Comparison of ENCODE assay signal across 32 cellular contexts in genomic region chr2:159074605-159075004, GRCh38.
"Had no signal": no experiment of that assay in that cellular context is flagged by ENCODE, and none has a peak within 500 bp of the region (broad histone marks: within the 10 kb centered on the region; RNA-seq: fewer than 3 reads in every experiment).

No MANE protein-coding gene starts in this region.

- H3K9me3 Mint-ChIP-seq: activated CD4-positive, alpha-beta memory T cell treated with anti-CD3 and anti-CD28 coated beads for 36 hours; activated CD4-positive, alpha-beta T cell treated with anti-CD3 and anti-CD28 coated beads, Interleukin-2, amount 10 ng/mL, durations not matched to agents 24 days and 14 days; activated naive CD4-positive, alpha-beta T cell treated with anti-CD3 and anti-CD28 coated beads for 36 hours; activated naive CD4-positive, alpha-beta T cell treated with anti-CD3 and anti-CD28 coated beads, Interleukin-2, amount 50 U/mL, for 24 hours; activated naive CD8-positive, alpha-beta T cell treated with anti-CD3 and anti-CD28 coated beads, Interleukin-2, amount 50 U/mL, for 24 hours; activated T-helper 1 cell treated with anti-CD3 and anti-CD28 coated beads, Interleukin-12 subunit alpha, Interleukin-12 subunit beta, Interleukin-2, Interleukin-4 antibody, amounts not matched to agents 30 ng/mL and 10 ng/mL and 1 ng/mL, durations not matched to agents 14 hours and 24 hours and 36 hours; activated T-helper 2 cell treated with anti-CD3 and anti-CD28 coated beads, Interferon-gamma antibody, Interleukin-2, Interleukin-4, amounts not matched to agents 10 μg/mL and 5 μg/mL and 100 μg/mL, durations not matched to agents 14 hours and 24 hours and 36 hours; brain had no signal

- H3K9me3 ChIP-seq: adrenal gland, breast epithelium, colonic mucosa, esophagus squamous epithelium, gastroesophageal sphincter, heart right ventricle had no signal

- H3K27me3 ChIP-seq: adrenal gland, breast epithelium, cardiac muscle cell, colonic mucosa, esophagus squamous epithelium, gastroesophageal sphincter, heart right ventricle had no signal

- H3K36me3 Mint-ChIP-seq: activated CD4-positive, alpha-beta memory T cell treated with anti-CD3 and anti-CD28 coated beads for 36 hours; activated CD8-positive, alpha-beta memory T cell treated with anti-CD3 and anti-CD28 coated beads, Interleukin-2, amount 10 ng/mL, durations not matched to agents 7 days and 5 days; activated naive CD8-positive, alpha-beta T cell treated with anti-CD3 and anti-CD28 coated beads for 36 hours had no signal

- H3K4me3 Mint-ChIP-seq: activated CD4-positive, alpha-beta memory T cell treated with anti-CD3 and anti-CD28 coated beads for 36 hours; activated CD4-positive, alpha-beta T cell treated with anti-CD3 and anti-CD28 coated beads for 36 hours; activated CD4-positive, alpha-beta T cell treated with anti-CD3 and anti-CD28 coated beads, Interleukin-2, amount 10 ng/mL, durations not matched to agents 24 days and 14 days; activated CD8-positive, alpha-beta memory T cell treated with anti-CD3 and anti-CD28 coated beads, Interleukin-2, amount 10 ng/mL, durations not matched to agents 7 days and 5 days; activated CD8-positive, alpha-beta T cell treated with anti-CD3 and anti-CD28 coated beads, Interleukin-2, amount 10 ng/mL, durations not matched to agents 7 days and 5 days; activated naive CD4-positive, alpha-beta T cell treated with anti-CD3 and anti-CD28 coated beads for 36 hours; activated naive CD4-positive, alpha-beta T cell treated with anti-CD3 and anti-CD28 coated beads, Interleukin-2, amount 50 U/mL, for 24 hours; activated naive CD8-positive, alpha-beta T cell treated with anti-CD3 and anti-CD28 coated beads for 36 hours; activated naive CD8-positive, alpha-beta T cell treated with anti-CD3 and anti-CD28 coated beads, Interleukin-2, amount 50 U/mL, for 24 hours; activated T-helper 1 cell treated with anti-CD3 and anti-CD28 coated beads, Interleukin-12 subunit alpha, Interleukin-12 subunit beta, Interleukin-2, Interleukin-4 antibody, amounts not matched to agents 30 ng/mL and 10 ng/mL and 1 ng/mL, durations not matched to agents 14 hours and 24 hours and 36 hours; brain had no signal

- H3K4me1 Mint-ChIP-seq: activated CD4-positive, alpha-beta T cell treated with anti-CD3 and anti-CD28 coated beads for 36 hours; activated CD4-positive, alpha-beta T cell treated with anti-CD3 and anti-CD28 coated beads, Interleukin-2, amount 10 ng/mL, durations not matched to agents 24 days and 14 days; activated CD8-positive, alpha-beta memory T cell treated with anti-CD3 and anti-CD28 coated beads, Interleukin-2, amount 10 ng/mL, durations not matched to agents 7 days and 5 days; activated naive CD4-positive, alpha-beta T cell treated with anti-CD3 and anti-CD28 coated beads, Interleukin-2, amount 50 U/mL, for 24 hours; activated naive CD8-positive, alpha-beta T cell treated with anti-CD3 and anti-CD28 coated beads for 36 hours; activated naive CD8-positive, alpha-beta T cell treated with anti-CD3 and anti-CD28 coated beads, Interleukin-2, amount 50 U/mL, for 24 hours had no signal

- DNase-seq: activated CD4-positive, alpha-beta memory T cell treated with anti-CD3 and anti-CD28 coated beads for 36 hours; activated CD4-positive, alpha-beta T cell treated with anti-CD3 and anti-CD28 coated beads for 36 hours; activated CD4-positive, alpha-beta T cell treated with anti-CD3 and anti-CD28 coated beads, Interleukin-2, amount 10 ng/mL, durations not matched to agents 24 days and 14 days; activated CD4-positive, CD25-positive, alpha-beta regulatory T cell; activated CD4-positive, CD25-positive, alpha-beta regulatory T cell treated with anti-CD3 and anti-CD28 coated beads, Interleukin-2, amount 50 U/mL, for 72 hours; activated CD8-positive, alpha-beta memory T cell treated with anti-CD3 and anti-CD28 coated beads, Interleukin-2, amount 10 ng/mL, durations not matched to agents 7 days and 5 days; activated CD8-positive, alpha-beta memory T cell treated with anti-CD3 and anti-CD28 coated beads, Interleukin-2, amount 50 U/mL, for 4 hours; activated CD8-positive, alpha-beta T cell treated with anti-CD3 and anti-CD28 coated beads, Interleukin-2, amount 10 ng/mL, durations not matched to agents 7 days and 5 days; activated effector memory CD4-positive, alpha-beta T cell treated with anti-CD3 and anti-CD28 coated beads, Interleukin-2, amount 50 U/mL, for 16 hours; activated naive CD4-positive, alpha-beta T cell treated with anti-CD3 and anti-CD28 coated beads for 36 hours; activated naive CD8-positive, alpha-beta T cell treated with anti-CD3 and anti-CD28 coated beads for 36 hours; activated naive CD8-positive, alpha-beta T cell treated with anti-CD3 and anti-CD28 coated beads, Interleukin-2, amount 50 U/mL, for 24 hours; activated T-cell treated with anti-CD3 and anti-CD28 coated beads, Interleukin-2, amount 50 U/mL, for 1 hour; activated T-cell treated with anti-CD3 and anti-CD28 coated beads, Interleukin-2, amount 50 U/mL, for 48 hours; adrenal gland; amygdala; aorta; central memory CD4-positive, alpha-beta T cell; cerebellar nuclear complex; colonic mucosa; effector CD8-positive, alpha-beta T cell; esophagus squamous epithelium; foreskin melanocyte; heart right ventricle; T-helper 2 cell had no signal

- H3K27ac Mint-ChIP-seq: activated CD4-positive, alpha-beta memory T cell treated with anti-CD3 and anti-CD28 coated beads for 36 hours; activated CD4-positive, alpha-beta T cell treated with anti-CD3 and anti-CD28 coated beads for 36 hours; activated CD4-positive, alpha-beta T cell treated with anti-CD3 and anti-CD28 coated beads, Interleukin-2, amount 10 ng/mL, durations not matched to agents 24 days and 14 days; activated CD8-positive, alpha-beta memory T cell treated with anti-CD3 and anti-CD28 coated beads, Interleukin-2, amount 10 ng/mL, durations not matched to agents 7 days and 5 days; activated CD8-positive, alpha-beta T cell treated with anti-CD3 and anti-CD28 coated beads, Interleukin-2, amount 10 ng/mL, durations not matched to agents 7 days and 5 days; activated naive CD4-positive, alpha-beta T cell treated with anti-CD3 and anti-CD28 coated beads for 36 hours; activated naive CD4-positive, alpha-beta T cell treated with anti-CD3 and anti-CD28 coated beads, Interleukin-2, amount 50 U/mL, for 24 hours; activated naive CD8-positive, alpha-beta T cell treated with anti-CD3 and anti-CD28 coated beads for 36 hours; activated naive CD8-positive, alpha-beta T cell treated with anti-CD3 and anti-CD28 coated beads, Interleukin-2, amount 50 U/mL, for 24 hours; activated T-helper 1 cell treated with anti-CD3 and anti-CD28 coated beads, Interleukin-12 subunit alpha, Interleukin-12 subunit beta, Interleukin-2, Interleukin-4 antibody, amounts not matched to agents 30 ng/mL and 10 ng/mL and 1 ng/mL, durations not matched to agents 14 hours and 24 hours and 36 hours; activated T-helper 2 cell treated with anti-CD3 and anti-CD28 coated beads, Interferon-gamma antibody, Interleukin-2, Interleukin-4, amounts not matched to agents 10 μg/mL and 5 μg/mL and 100 μg/mL, durations not matched to agents 14 hours and 24 hours and 36 hours had no signal

- H3K36me3 ChIP-seq: adrenal gland, breast epithelium, cardiac muscle cell, colonic mucosa, esophagus squamous epithelium, gastroesophageal sphincter had no signal

- ATAC-seq: activated CD4-positive, alpha-beta T cell treated with anti-CD3 and anti-CD28 coated beads for 36 hours; activated CD8-positive, alpha-beta memory T cell treated with anti-CD3 and anti-CD28 coated beads, Interleukin-2, amount 10 ng/mL, durations not matched to agents 7 days and 5 days; activated CD8-positive, alpha-beta T cell treated with anti-CD3 and anti-CD28 coated beads, Interleukin-2, amount 10 ng/mL, durations not matched to agents 7 days and 5 days; activated naive CD8-positive, alpha-beta T cell treated with anti-CD3 and anti-CD28 coated beads, Interleukin-2, amount 50 U/mL, for 24 hours; gastroesophageal sphincter; heart right ventricle had no signal

- H3K4me1 ChIP-seq: breast epithelium, colonic mucosa had no signal

- H3K4me3 ChIP-seq: adrenal gland, breast epithelium, cardiac muscle cell, colonic mucosa, esophagus squamous epithelium, gastroesophageal sphincter, heart right ventricle had no signal

- H3K27ac ChIP-seq: adrenal gland, breast epithelium, cardiac muscle cell, colonic mucosa, gastroesophageal sphincter, heart right ventricle had no signal

- H3K27me3 Mint-ChIP-seq: activated CD4-positive, alpha-beta memory T cell treated with anti-CD3 and anti-CD28 coated beads for 36 hours; activated CD4-positive, alpha-beta T cell treated with anti-CD3 and anti-CD28 coated beads for 36 hours; activated naive CD4-positive, alpha-beta T cell treated with anti-CD3 and anti-CD28 coated beads, Interleukin-2, amount 50 U/mL, for 24 hours; activated naive CD8-positive, alpha-beta T cell treated with anti-CD3 and anti-CD28 coated beads for 36 hours; activated naive CD8-positive, alpha-beta T cell treated with anti-CD3 and anti-CD28 coated beads, Interleukin-2, amount 50 U/mL, for 24 hours had no signal
